ENCODE assay signal across 1 cellular context in the genomic region with DNA sequence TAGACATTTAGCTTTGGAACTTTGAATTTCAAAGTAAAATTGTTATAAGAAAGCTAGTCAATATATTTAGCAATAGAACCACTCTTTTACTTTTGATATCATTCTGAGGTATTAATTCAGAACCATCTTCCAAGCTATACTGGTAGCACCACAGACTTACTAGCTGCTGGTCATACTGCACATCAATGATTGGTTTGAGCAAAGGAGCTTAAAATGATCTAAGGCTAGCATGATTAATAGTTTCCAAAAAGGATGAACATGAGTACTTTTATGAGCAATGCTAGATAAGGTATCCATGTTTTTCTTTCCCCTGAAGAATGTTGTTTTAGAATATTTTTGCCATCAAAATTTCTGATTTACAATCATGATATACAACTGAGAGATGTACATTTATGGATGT.
TF ChIP-seq lines count a peak whose summit lies in the region.

No MANE protein-coding gene starts in this region.

TF ChIP-seq in GM23338, 12 proteins besides CTCF, POLR2A, EP300 and RAD21 (continued from another document):
- TF ChIP-seq, protein P1, sequence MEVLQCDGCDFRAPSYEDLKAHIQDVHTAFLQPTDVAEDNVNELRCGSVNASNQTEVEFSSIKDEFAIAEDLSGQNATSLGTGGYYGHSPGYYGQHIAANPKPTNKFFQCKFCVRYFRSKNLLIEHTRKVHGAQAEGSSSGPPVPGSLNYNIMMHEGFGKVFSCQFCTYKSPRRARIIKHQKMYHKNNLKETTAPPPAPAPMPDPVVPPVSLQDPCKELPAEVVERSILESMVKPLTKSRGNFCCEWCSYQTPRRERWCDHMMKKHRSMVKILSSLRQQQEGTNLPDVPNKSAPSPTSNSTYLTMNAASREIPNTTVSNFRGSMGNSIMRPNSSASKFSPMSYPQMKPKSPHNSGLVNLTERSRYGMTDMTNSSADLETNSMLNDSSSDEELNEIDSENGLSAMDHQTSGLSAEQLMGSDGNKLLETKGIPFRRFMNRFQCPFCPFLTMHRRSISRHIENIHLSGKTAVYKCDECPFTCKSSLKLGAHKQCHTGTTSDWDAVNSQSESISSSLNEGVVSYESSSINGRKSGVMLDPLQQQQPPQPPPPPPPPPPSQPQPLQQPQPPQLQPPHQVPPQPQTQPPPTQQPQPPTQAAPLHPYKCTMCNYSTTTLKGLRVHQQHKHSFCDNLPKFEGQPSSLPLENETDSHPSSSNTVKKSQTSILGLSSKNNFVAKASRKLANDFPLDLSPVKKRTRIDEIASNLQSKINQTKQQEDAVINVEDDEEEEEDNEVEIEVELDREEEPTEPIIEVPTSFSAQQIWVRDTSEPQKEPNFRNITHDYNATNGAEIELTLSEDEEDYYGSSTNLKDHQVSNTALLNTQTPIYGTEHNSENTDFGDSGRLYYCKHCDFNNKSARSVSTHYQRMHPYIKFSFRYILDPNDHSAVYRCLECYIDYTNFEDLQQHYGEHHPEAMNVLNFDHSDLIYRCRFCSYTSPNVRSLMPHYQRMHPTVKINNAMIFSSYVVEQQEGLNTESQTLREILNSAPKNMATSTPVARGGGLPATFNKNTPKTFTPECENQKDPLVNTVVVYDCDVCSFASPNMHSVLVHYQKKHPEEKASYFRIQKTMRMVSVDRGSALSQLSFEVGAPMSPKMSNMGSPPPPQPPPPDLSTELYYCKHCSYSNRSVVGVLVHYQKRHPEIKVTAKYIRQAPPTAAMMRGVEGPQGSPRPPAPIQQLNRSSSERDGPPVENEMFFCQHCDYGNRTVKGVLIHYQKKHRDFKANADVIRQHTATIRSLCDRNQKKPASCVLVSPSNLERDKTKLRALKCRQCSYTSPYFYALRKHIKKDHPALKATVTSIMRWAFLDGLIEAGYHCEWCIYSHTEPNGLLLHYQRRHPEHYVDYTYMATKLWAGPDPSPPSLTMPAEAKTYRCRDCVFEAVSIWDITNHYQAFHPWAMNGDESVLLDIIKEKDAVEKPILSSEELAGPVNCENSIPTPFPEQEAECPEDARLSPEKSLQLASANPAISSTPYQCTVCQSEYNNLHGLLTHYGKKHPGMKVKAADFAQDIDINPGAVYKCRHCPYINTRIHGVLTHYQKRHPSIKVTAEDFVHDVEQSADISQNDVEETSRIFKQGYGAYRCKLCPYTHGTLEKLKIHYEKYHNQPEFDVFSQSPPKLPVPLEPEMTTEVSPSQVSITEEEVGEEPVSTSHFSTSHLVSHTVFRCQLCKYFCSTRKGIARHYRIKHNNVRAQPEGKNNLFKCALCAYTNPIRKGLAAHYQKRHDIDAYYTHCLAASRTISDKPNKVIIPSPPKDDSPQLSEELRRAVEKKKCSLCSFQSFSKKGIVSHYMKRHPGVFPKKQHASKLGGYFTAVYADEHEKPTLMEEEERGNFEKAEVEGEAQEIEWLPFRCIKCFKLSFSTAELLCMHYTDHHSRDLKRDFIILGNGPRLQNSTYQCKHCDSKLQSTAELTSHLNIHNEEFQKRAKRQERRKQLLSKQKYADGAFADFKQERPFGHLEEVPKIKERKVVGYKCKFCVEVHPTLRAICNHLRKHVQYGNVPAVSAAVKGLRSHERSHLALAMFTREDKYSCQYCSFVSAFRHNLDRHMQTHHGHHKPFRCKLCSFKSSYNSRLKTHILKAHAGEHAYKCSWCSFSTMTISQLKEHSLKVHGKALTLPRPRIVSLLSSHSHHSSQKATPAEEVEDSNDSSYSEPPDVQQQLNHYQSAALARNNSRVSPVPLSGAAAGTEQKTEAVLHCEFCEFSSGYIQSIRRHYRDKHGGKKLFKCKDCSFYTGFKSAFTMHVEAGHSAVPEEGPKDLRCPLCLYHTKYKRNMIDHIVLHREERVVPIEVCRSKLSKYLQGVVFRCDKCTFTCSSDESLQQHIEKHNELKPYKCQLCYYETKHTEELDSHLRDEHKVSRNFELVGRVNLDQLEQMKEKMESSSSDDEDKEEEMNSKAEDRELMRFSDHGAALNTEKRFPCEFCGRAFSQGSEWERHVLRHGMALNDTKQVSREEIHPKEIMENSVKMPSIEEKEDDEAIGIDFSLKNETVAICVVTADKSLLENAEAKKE (CRISPR knock-in tag; IDR thresholded peaks at IDR 0.05), result no peak
- no peak for TF ChIP-seq EZH2 (IDR thresholded peaks at IDR 0.05; ENCODE audit: low read depth, unreplicated experiment)
